Comparison of ENCODE assay signal across 8 cellular contexts in genomic region chr6:17281497-17282481, GRCh38. TPM values are rescaled to one million over a fixed set of nuclear protein-coding genes. Genes with fewer than 3 reads are reported as not detected.
DNase-seq lines count a peak whose midpoint lies in the region; ATAC-seq and TF ChIP-seq lines count a peak whose summit lies in the region.

No MANE protein-coding gene starts in this region.

- no peak for TF ChIP-seq CTCF in brain (conservative IDR thresholded peaks at IDR 0.05)
- TF ChIP-seq CTCF in kidney epithelial cell (IDR thresholded peaks at IDR 0.05; ENCODE audit: insufficient read depth, low read length, poor library complexity, severe bottlenecking): no peak
- TF ChIP-seq CTCF in smooth muscle cell (IDR thresholded peaks at IDR 0.05; ENCODE audit: borderline replicate concordance, insufficient read depth, poor library complexity, severe bottlenecking): no peak

- no peaks in the 10 kb centered on the region for H3K9me3 Mint-ChIP-seq in brain

- peak overlapping the region; percentile 86 to 98 (median 94) for H3K27ac Mint-ChIP-seq in brain

- H3K9me3 ChIP-seq in BLaER1: peaks cover 7% of the 10 kb centered on the region; the same call in 1 of the 2 replicates
- H3K9me3 ChIP-seq in HUES6 (ENCODE audit: control insufficient read depth, insufficient read depth, low read depth, low read length): no peaks in the 10 kb centered on the region
- no peaks in the 10 kb centered on the region for H3K9me3 ChIP-seq in smooth muscle cell (replicated peaks; ENCODE audit: low read depth)

- peak overlapping the region; percentile 94 to 99 (median 95) for H3K4me3 Mint-ChIP-seq in brain

- H3K36me3 ChIP-seq in BLaER1 (no peaks in the 10 kb centered on the region), HUES6 (ENCODE audit: control insufficient read depth, insufficient read depth, low read length) (no peaks in the 10 kb centered on the region), kidney epithelial cell (ENCODE audit: control insufficient read depth, insufficient read depth, low read length) (no peaks in the 10 kb centered on the region), smooth muscle cell (ENCODE audit: low read depth) (no peaks in the 10 kb centered on the region)

- H3K4me2 ChIP-seq in BLaER1: peak overlapping the region; percentile 96
- peak overlapping the region; percentile 90 for H3K4me2 ChIP-seq in smooth muscle cell

- H3K4me3 ChIP-seq in BLaER1 (peak overlapping the region; percentile 72), HUES6 (ENCODE audit: low read depth, low read length) (peak overlapping the region; percentile 87), kidney epithelial cell (ENCODE audit: low read depth, low read length) (peak overlapping the region; percentile 77), smooth muscle cell (peak overlapping the region; percentile 57)

- no peaks in the 10 kb centered on the region for H4K20me1 ChIP-seq in BLaER1
- no peaks in the 10 kb centered on the region for H4K20me1 ChIP-seq in smooth muscle cell (ENCODE audit: low read depth)

- peak overlapping the region; percentile 99 for H2AFZ ChIP-seq in smooth muscle cell (ENCODE audit: low read depth)

- peaks cover 43% of the 10 kb centered on the region for H3K27me3 Mint-ChIP-seq in brain

- H3K4me1 ChIP-seq in BLaER1 (peaks cover 7% of the 10 kb centered on the region; the same call in 1 of the 2 replicates), HUES6 (ENCODE audit: control insufficient read depth, insufficient read depth, low read length) (no peaks in the 10 kb centered on the region), smooth muscle cell (ENCODE audit: low read depth) (no peaks in the 10 kb centered on the region)

- peak overlapping the region; percentile 42; the same call in 1 of the 2 replicates for H3K27ac ChIP-seq in BLaER1
- no peak overlapping the region for H3K27ac ChIP-seq in HUES6 (ENCODE audit: low read depth, low read length)
- no peak overlapping the region for H3K27ac ChIP-seq in smooth muscle cell (ENCODE audit: low read depth)

- WGBS in smooth muscle cell (ENCODE audit: low lambda C conversion rate): 3% methylated on average over 75 of the region's 77 CpGs

- peak overlapping the region; percentile 71 for H3K9ac ChIP-seq in BLaER1
- peak overlapping the region; percentile 75 for H3K9ac ChIP-seq in HUES6 (ENCODE audit: low read length)
- peak overlapping the region; percentile 66 for H3K9ac ChIP-seq in smooth muscle cell (ENCODE audit: low read depth)

- peaks cover 43% of the 10 kb centered on the region for H3K36me3 Mint-ChIP-seq in brain

- DNase-seq in kidney epithelial cell (ENCODE audit: low read depth) (no peak), smooth muscle cell (lab: John Stamatoyannopoulos, UW; ENCODE audit: unreplicated experiment) (no peak), NCI-H2029 (lab: John Stamatoyannopoulos, UW) (no peak)

- H3K79me2 ChIP-seq in smooth muscle cell (ENCODE audit: low read depth): no peaks in the 10 kb centered on the region

- peaks cover 55% of the 10 kb centered on the region for H3K27me3 ChIP-seq in BLaER1
- H3K27me3 ChIP-seq in HUES6 (ENCODE audit: control insufficient read depth, insufficient read depth, low read length): peaks cover 64% of the 10 kb centered on the region
- peaks cover 4% of the 10 kb centered on the region for H3K27me3 ChIP-seq in kidney epithelial cell (ENCODE audit: control insufficient read depth, insufficient read depth, low read length)
- no peaks in the 10 kb centered on the region for H3K27me3 ChIP-seq in smooth muscle cell (ENCODE audit: low read depth)

- peaks cover 69% of the 10 kb centered on the region for H3K4me1 Mint-ChIP-seq in brain

- no peak for ATAC-seq in HG03565 (IDR thresholded peaks at IDR 0.05; ENCODE audit: unreplicated experiment)
- no peak for ATAC-seq in GM21717 (IDR thresholded peaks at IDR 0.05; ENCODE audit: unreplicated experiment)

- no peaks in the 10 kb centered on the region for H3F3A ChIP-seq in smooth muscle cell (ENCODE audit: low read depth)

RNA-seq across cellular contexts. Expression of gene RBM24, which starts 0.6 kb away (rescaled TPM):
- 16.6 TPM for polyA plus RNA-seq in brain (ENCODE audit: insufficient read depth, low read depth, low replicate concordance)
- total RNA-seq in kidney epithelial cell: 3.1 and 4.2 TPM in 2 replicates
- 6.2 TPM in 2 replicates for total RNA-seq in smooth muscle cell
- 3.1 and 5.8 TPM in 2 replicates for polyA plus RNA-seq in smooth muscle cell
